In the genomic region with DNA sequence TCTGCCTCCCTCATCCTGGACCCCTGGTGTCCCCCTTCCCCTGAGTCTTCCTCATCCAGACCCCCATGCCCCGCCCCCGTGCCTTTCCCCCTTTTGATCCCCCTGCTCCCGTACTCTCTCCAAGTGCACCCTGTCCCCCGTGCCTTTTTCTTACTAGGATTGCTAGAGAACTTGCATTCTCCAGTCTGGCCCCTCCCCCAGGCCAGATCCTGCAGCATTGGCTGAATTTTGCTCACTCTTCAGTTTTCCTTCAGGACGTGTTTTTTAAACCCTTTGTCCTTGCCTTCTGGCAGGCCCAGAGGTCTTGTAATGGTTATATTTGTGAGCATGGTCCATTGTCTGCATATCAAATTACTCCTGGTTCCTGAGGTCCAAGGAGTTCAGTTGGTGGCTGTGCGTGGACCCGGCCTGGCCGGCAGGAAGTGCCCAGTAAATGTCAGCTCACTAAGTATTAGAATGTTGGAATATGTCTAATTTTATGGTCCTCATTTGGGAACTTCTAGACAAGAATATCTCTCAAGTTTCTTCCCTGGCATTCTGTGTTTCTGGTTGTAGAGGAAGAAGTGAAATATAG, we compare ENCODE assay signal across 8 cellular contexts. TPM values are rescaled to one million over a fixed set of nuclear protein-coding genes. Genes with fewer than 3 reads are reported as not detected.
DNase-seq lines count a peak whose midpoint lies in the region; ATAC-seq and TF ChIP-seq lines count a peak whose summit lies in the region.

No MANE protein-coding gene starts in this region.

- H3K9ac ChIP-seq in iPS-15b (ENCODE audit: low read depth, low read length): peak overlapping the region; percentile 70

- 0 to 1% (median 1%) methylated on average over 8 of the region's 8 CpGs for WGBS in adrenal gland, 4 donors

- no peaks in the 10 kb centered on the region for H3K27me3 Mint-ChIP-seq in stimulated activated memory B cell treated with anti-CD40 and anti-IgM and Interleukin-4, amounts not matched to agents 10 μg/mL and 1 μg/mL and 100 μg/mL, for 72 hours

- H3K4me1 Mint-ChIP-seq in stimulated activated memory B cell treated with anti-CD40 and anti-IgM and Interleukin-4, amounts not matched to agents 10 μg/mL and 1 μg/mL and 100 μg/mL, for 72 hours: peaks cover 61% of the 10 kb centered on the region

- TF ChIP-seq CTCF in adrenal gland (IDR thresholded peaks at IDR 0.05) (no peak), GM13976 (IDR thresholded peaks at IDR 0.05; ENCODE audit: borderline replicate concordance, control extremely low read depth, extremely low read depth, insufficient read depth, missing control alignments) (no peak)

- DNase-seq in stimulated activated CD4-positive, alpha-beta T cell treated with anti-CD3 and anti-CD28 coated beads, Interleukin-15, amount 100 ng/mL, for 24 hours: peak; percentile 30
- no peak for DNase-seq in stimulated activated CD4-positive, alpha-beta T cell treated with anti-CD3 and anti-CD28 coated beads, Interleukin-4, amount 100 ng/mL, for 4 hours
- DNase-seq in adrenal gland (peak in 4 of 7 donors; percentile 37 to 58 (median 46)), GM13976 (ENCODE audit: low spot score) (no peak), NCI-H526 treated with DMSO at 0.1 percent for 48 hours (lab: John Stamatoyannopoulos, UW) (no peak)

- H3K27ac ChIP-seq in adrenal gland: peak overlapping the region in 3 of 5 donors; percentile 80 to 90 (median 86)

- H3K4me3 ChIP-seq in adrenal gland: peak overlapping the region; percentile 65 to 90 (median 78)
- peak overlapping the region; percentile 94 for H3K4me3 ChIP-seq in iPS-15b (ENCODE audit: low read depth, low read length)

- in situ Hi-C loops in GM13976 (cut with MboI; ENCODE audit: low sequenced_read_pairs, unreplicated experiment): no loop called here

- H3K4me1 ChIP-seq in adrenal gland (replicated peaks in 1 of 2): peaks cover 13 to 32% of the 10 kb centered on the region in 2 donors
- no peaks in the 10 kb centered on the region for H3K4me1 ChIP-seq in iPS-15b (ENCODE audit: control insufficient read depth, insufficient read depth, low read length)

- peaks cover 26% of the 10 kb centered on the region for H3K36me3 Mint-ChIP-seq in stimulated activated memory B cell treated with anti-CD40 and anti-IgM and Interleukin-4, amounts not matched to agents 10 μg/mL and 1 μg/mL and 100 μg/mL, for 72 hours

- no peaks in the 10 kb centered on the region for H3K9me3 Mint-ChIP-seq in stimulated activated memory B cell treated with anti-CD40 and anti-IgM and Interleukin-4, amounts not matched to agents 10 μg/mL and 1 μg/mL and 100 μg/mL, for 72 hours

- H3K36me3 ChIP-seq in adrenal gland (replicated peaks in 1 of 2) (peaks cover 0 to 25% of the 10 kb centered on the region in 2 donors), iPS-15b (ENCODE audit: control insufficient read depth, insufficient read depth, low read length) (peaks cover 4% of the 10 kb centered on the region)

- no peak for TF ChIP-seq POLR2A in adrenal gland (IDR thresholded peaks at IDR 0.05)

- peak overlapping the region; percentile 100 for H3K4me3 Mint-ChIP-seq in stimulated activated memory B cell treated with anti-CD40 and anti-IgM and Interleukin-4, amounts not matched to agents 10 μg/mL and 1 μg/mL and 100 μg/mL, for 72 hours

- peak overlapping the region; percentile 97 for H3K27ac Mint-ChIP-seq in stimulated activated memory B cell treated with anti-CD40 and anti-IgM and Interleukin-4, amounts not matched to agents 10 μg/mL and 1 μg/mL and 100 μg/mL, for 72 hours

- no peaks in the 10 kb centered on the region for H3K27me3 ChIP-seq in adrenal gland
- no peaks in the 10 kb centered on the region for H3K27me3 ChIP-seq in iPS-15b (ENCODE audit: control insufficient read depth, insufficient read depth, low read length)

- intact Hi-C loops in adrenal gland (cut with DNase I): no loop called here

- no peaks in the 10 kb centered on the region for H3K9me3 ChIP-seq in adrenal gland (replicated peaks in 1 of 3)
- H3K9me3 ChIP-seq in iPS-15b (ENCODE audit: control insufficient read depth, insufficient read depth, low read length): no peaks in the 10 kb centered on the region

- no peak for ATAC-seq in stimulated activated memory B cell treated with anti-CD40 and anti-IgM and Interleukin-4, amounts not matched to agents 10 μg/mL and 1 μg/mL and 100 μg/mL, for 72 hours
- no peak for ATAC-seq in GM19397 (IDR thresholded peaks at IDR 0.05; ENCODE audit: unreplicated experiment)

RNA-seq across cellular contexts. Expression of a gene that starts 0.6 kb away (rescaled TPM):
- total RNA-seq in adrenal gland: 10 to 100 TPM; 24.2 to 72.7 (median 32.7) TPM
- polyA plus RNA-seq in adrenal gland: 10 to 100 TPM; 21.2 to 27.1 (median 27.0) TPM

RNA-seq across cellular contexts. Expression of a gene that starts 15.9 kb away (rescaled TPM):
- 100 to 1,000 TPM in 1 of 8 donors, 10 to 100 TPM in 7; 38.8 to 131 (median 66.6) TPM for total RNA-seq in adrenal gland
- 10 to 100 TPM; 17.0 to 51.1 (median 41.7) TPM for polyA plus RNA-seq in adrenal gland

RNA-seq across cellular contexts. Expression of a gene that starts 30.6 kb away (rescaled TPM):
- 100 to 1,000 TPM in 1 of 8 donors, 10 to 100 TPM in 7; 26.8 to 113 (median 36.0) TPM for total RNA-seq in adrenal gland
- 10 to 100 TPM in 2 of 3 donors, 1 to 10 TPM in 1; 4.9 to 39.8 (median 19.1) TPM for polyA plus RNA-seq in adrenal gland

RNA-seq across cellular contexts. Expression of a gene that starts 41.9 kb away (rescaled TPM):
- total RNA-seq in adrenal gland: 10 to 100 TPM; 18.7 to 56.3 (median 41.0) TPM
- 10 to 100 TPM; 20.8 to 51.6 (median 41.1) TPM for polyA plus RNA-seq in adrenal gland

Comparison
In these comparisons a context has a peak if more than half of its experiments do, and no peak if none do; other contexts are left out.
1. DNase-seq: peak in stimulated activated CD4-positive, alpha-beta T cell treated with anti-CD3 and anti-CD28 coated beads, Interleukin-15, amount 100 ng/mL, for 24 hours (single experiment) and adrenal gland (4 of 7); none in stimulated activated CD4-positive, alpha-beta T cell treated with anti-CD3 and anti-CD28 coated beads, Interleukin-4, amount 100 ng/mL, for 4 hours (0 of 2), GM13976 (single experiment) and NCI-H526 treated with DMSO at 0.1 percent for 48 hours (single experiment).